In the genomic region with DNA sequence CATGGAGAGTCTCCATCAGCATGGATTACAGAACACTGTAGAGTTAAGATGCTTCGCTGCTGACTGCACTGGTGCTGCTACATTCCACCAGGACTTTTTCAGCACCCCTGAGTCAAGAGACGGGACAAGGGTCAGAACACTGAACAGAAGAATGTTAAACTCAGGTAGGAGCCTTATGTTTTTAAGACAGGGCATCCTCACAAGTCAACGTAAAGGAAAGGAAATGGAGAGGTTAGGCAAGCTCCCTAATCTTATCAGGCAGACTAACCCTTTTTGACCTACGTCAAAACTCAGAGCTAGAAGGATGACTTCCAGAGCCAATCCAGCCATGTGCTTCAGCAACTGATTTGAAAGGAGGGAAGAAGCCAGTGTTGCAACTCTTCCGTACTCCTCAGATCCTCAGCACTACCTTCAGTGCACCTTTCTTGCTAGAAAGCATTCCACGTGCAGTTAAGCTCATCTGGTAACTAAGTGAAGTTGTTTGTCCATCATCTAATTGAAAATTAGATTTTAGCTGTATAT, we compare ENCODE assay signal across 21 cellular contexts. TPM values are rescaled to one million over a fixed set of nuclear protein-coding genes. Genes with fewer than 3 reads are reported as not detected.
DNase-seq lines count a peak whose midpoint lies in the region; ATAC-seq and TF ChIP-seq lines count a peak whose summit lies in the region.
"Had no signal": no experiment of that assay in that cellular context is flagged by ENCODE, and none has a peak within 500 bp of the region (broad histone marks: within the 10 kb centered on the region; RNA-seq: fewer than 3 reads in every experiment).

No MANE protein-coding gene starts in this region.

- H3K36me3 Mint-ChIP-seq in nephron (ENCODE audit: low read depth): peaks cover 30% of the 10 kb centered on the region
- H3K36me3 Mint-ChIP-seq: activated naive CD8-positive, alpha-beta T cell had no signal

- 43 to 49% methylated on average over 6 of the region's 6 CpGs for WGBS in aorta, 2 donors

- peaks cover 0 to 3% of the 10 kb centered on the region in 2 donors for H3K36me3 ChIP-seq in aorta (ENCODE audit: control insufficient read depth in 1 of 2, insufficient read depth in 2 of 2, low read length in 1 of 2)

- no peaks in the 10 kb centered on the region for H3K27me3 Mint-ChIP-seq in nephron (ENCODE audit: low read depth)
- H3K27me3 Mint-ChIP-seq: activated naive CD8-positive, alpha-beta T cell; activated T-cell treated with anti-CD3 and anti-CD28 coated beads, Interleukin-2, amount 50 U/mL, for 24 hours; effector memory CD8-positive, alpha-beta T cell; type B pancreatic cell had no signal

- H3K9me3 ChIP-seq in aorta (ENCODE audit: control insufficient read depth, low read length): no peaks in the 10 kb centered on the region
- H3K9me3 ChIP-seq: SK-N-SH had no signal

- H3K4me1 ChIP-seq in aorta (ENCODE audit: control insufficient read depth in 1 of 2, insufficient read depth in 2 of 2, low read length in 2 of 2): peaks cover 10 to 22% of the 10 kb centered on the region in 2 donors

- intact Hi-C loops in Right ventricle myocardium inferior (cut with DNase I): loop anchor here (5.0 kb wide), 1 partner anchor 304 kb away; the partner anchor contains the start of gene LDAF1
- intact Hi-C loops in cardiac septum (cut with DNase I): loop anchor here (5.0 to 10.0 kb wide), 2 partner anchors 46 to 302 kb away; partner anchors contain the start of genes DNAH3, ERI2, LDAF1 and REXO5
- intact Hi-C loops in aorta (cut with DNase I): loop anchor here (5.0 to 10.0 kb wide), 6 partner anchors 44 to 452 kb away; no protein-coding TSS in a partner anchor

- H3K27ac Mint-ChIP-seq in nephron: peak overlapping the region in 2 of 3 experiments; percentile 71 to 92
- H3K27ac Mint-ChIP-seq: activated naive CD8-positive, alpha-beta T cell; type B pancreatic cell had no signal

- H3K27ac ChIP-seq in aorta (ENCODE audit: low read depth in 1 of 2, low read length in 2 of 2): peak overlapping the region; percentile 57 to 89
- H3K27ac ChIP-seq: foreskin keratinocyte had no signal

- DNase-seq in Right ventricle myocardium inferior (ENCODE audit: missing footprints) (no peak), cardiac septum (ENCODE audit: low spot score) (no peak), fibroblast of villous mesenchyme (ENCODE audit: low read depth) (peak; percentile 84), aorta (no peak), NCI-H2081 treated with DMSO at 0.1 percent for 48 hours (lab: John Stamatoyannopoulos, UW) (no peak), CD1c-positive myeloid dendritic cell (ENCODE audit: extremely low spot score) (no peak)
- DNase-seq: activated CD4-positive, alpha-beta T cell treated with anti-CD3 and anti-CD28 coated beads, Interleukin-2, amount 50 U/mL, for 1 hour; activated T-cell treated with anti-CD3 and anti-CD28 coated beads, Interleukin-2, amount 50 U/mL, for 24 hours; central memory CD4-positive, alpha-beta T cell; DMS79; effector memory CD8-positive, alpha-beta T cell; foreskin keratinocyte; NCI-H1930; NCI-H524; SK-N-SH; stimulated activated CD4-positive, alpha-beta T cell treated with anti-CD3 and anti-CD28 coated beads, Interleukin-2, amount 100 ng/mL, for 24 hours had no signal

- H3K4me1 Mint-ChIP-seq in nephron: peaks cover 30% of the 10 kb centered on the region

- no peaks in the 10 kb centered on the region for H3K9me3 Mint-ChIP-seq in nephron
- H3K9me3 Mint-ChIP-seq: activated T-cell treated with anti-CD3 and anti-CD28 coated beads, Interleukin-2, amount 50 U/mL, for 24 hours; CD14-positive monocyte; effector memory CD8-positive, alpha-beta T cell; type B pancreatic cell had no signal

- TF ChIP-seq CTCF in fibroblast of villous mesenchyme (IDR thresholded peaks at IDR 0.05; ENCODE audit: insufficient read depth, low read depth, low read length) (no peak), nephron (IDR thresholded peaks at IDR 0.05; ENCODE audit: unreplicated experiment in 3 of 3) (no peak)

- H3K4me3 ChIP-seq in fibroblast of villous mesenchyme (ENCODE audit: low read depth, low read length) (no peak overlapping the region), aorta (ENCODE audit: low read length in 2 of 2) (no peak overlapping the region)

- H3K4me3 Mint-ChIP-seq in nephron: no peak overlapping the region
- H3K4me3 Mint-ChIP-seq: activated naive CD8-positive, alpha-beta T cell; activated T-cell treated with anti-CD3 and anti-CD28 coated beads, Interleukin-2, amount 50 U/mL, for 24 hours; CD14-positive monocyte; effector memory CD8-positive, alpha-beta T cell; type B pancreatic cell had no signal

- peak; percentile 18 for ATAC-seq in Right ventricle myocardium inferior
- ATAC-seq in aorta (ENCODE audit: low FRiP score): no peak
- no peak for ATAC-seq in HG03280 (IDR thresholded peaks at IDR 0.05; ENCODE audit: unreplicated experiment)
- ATAC-seq: effector memory CD8-positive, alpha-beta T cell; foreskin keratinocyte had no signal

- H3K27me3 ChIP-seq in aorta (ENCODE audit: control insufficient read depth in 1 of 2, insufficient read depth in 2 of 2, low read length in 1 of 2): no peaks in the 10 kb centered on the region
- H3K27me3 ChIP-seq: foreskin keratinocyte had no signal

RNA-seq across cellular contexts. Expression of gene REXO5, which starts 46.8 kb away (rescaled TPM):
- total RNA-seq in Right ventricle myocardium inferior (5.8 TPM), cardiac septum (3.0 TPM), fibroblast of villous mesenchyme (6.9 and 8.1 TPM in 2 replicates), aorta (1 to 10 TPM; 1.1 to 3.0 TPM)
- 1 to 10 TPM in 1 of 2 donors, under 1 TPM in 1; 0.88 to 2.2 TPM for polyA plus RNA-seq in aorta

RNA-seq across cellular contexts. Expression of gene ERI2, which starts 46.9 kb away (rescaled TPM):
- total RNA-seq in Right ventricle myocardium inferior (9.1 TPM), cardiac septum (9.8 TPM), fibroblast of villous mesenchyme (21.6 and 26.3 TPM in 2 replicates), aorta (10 to 100 TPM in 1 of 2 donors, 1 to 10 TPM in 1; 6.7 to 14.3 TPM)
- 10 to 100 TPM; 12.7 to 14.3 TPM for polyA plus RNA-seq in aorta

RNA-seq across cellular contexts. Expression of gene DCUN1D3, which starts 47.0 kb away (rescaled TPM):
- 15.8 TPM for total RNA-seq in Right ventricle myocardium inferior
- 10.0 TPM for total RNA-seq in cardiac septum
- total RNA-seq in fibroblast of villous mesenchyme: 24.5 and 52.2 TPM in 2 replicates
- total RNA-seq in aorta: 10 to 100 TPM; 29.5 to 54.5 TPM
- 1 to 10 TPM; 3.9 to 4.1 TPM for polyA plus RNA-seq in aorta

RNA-seq across cellular contexts. Expression of gene LYRM1, which starts 47.4 kb away (rescaled TPM):
- total RNA-seq in Right ventricle myocardium inferior: 58.1 TPM
- 37.7 TPM for total RNA-seq in cardiac septum
- total RNA-seq in fibroblast of villous mesenchyme: 28.0 and 59.2 TPM in 2 replicates
- total RNA-seq in aorta: 10 to 100 TPM; 18.1 to 24.3 TPM
- 10 to 100 TPM; 27.3 to 44.2 TPM for polyA plus RNA-seq in aorta
